In genomic region chr12:126581655-126582054, GRCh38 we compare ENCODE assay signal across 31 cellular contexts.
"Had no signal": no experiment of that assay in that cellular context is flagged by ENCODE, and none has a peak within 500 bp of the region (broad histone marks: within the 10 kb centered on the region; RNA-seq: fewer than 3 reads in every experiment).

No MANE protein-coding gene starts in this region.

- H3K4me3 ChIP-seq: ascending aorta, coronary artery, esophagus muscularis mucosa, gastrocnemius medialis had no signal

- DNase-seq: activated CD4-positive, alpha-beta memory T cell treated with anti-CD3 and anti-CD28 coated beads, Interleukin-2, amount 10 ng/mL, durations not matched to agents 7 days and 5 days; activated CD4-positive, alpha-beta T cell treated with anti-CD3 and anti-CD28 coated beads for 1 hour; activated CD4-positive, alpha-beta T cell treated with anti-CD3 and anti-CD28 coated beads for 4 hours; activated CD4-positive, alpha-beta T cell treated with anti-CD3 and anti-CD28 coated beads, Interleukin-2, amount 10 ng/mL, durations not matched to agents 7 days and 5 days; activated CD4-positive, alpha-beta T cell treated with anti-CD3 and anti-CD28 coated beads, Interleukin-2, amount 50 U/mL, for 4 hours; activated CD8-positive, alpha-beta memory T cell treated with anti-CD3 and anti-CD28 coated beads, Interleukin-2, amount 50 U/mL, for 48 hours; activated gamma-delta T cell; activated naive CD4-positive, alpha-beta T cell; activated naive CD4-positive, alpha-beta T cell treated with anti-CD3 and anti-CD28 coated beads, Interleukin-2, amount 10 ng/mL, durations not matched to agents 7 days and 5 days; activated naive CD8-positive, alpha-beta T cell treated with anti-CD3 and anti-CD28 coated beads, Interleukin-2, amount 10 ng/mL, durations not matched to agents 7 days and 5 days; activated T-cell treated with anti-CD3 and anti-CD28 coated beads for 4 hours; activated T-cell treated with anti-CD3 and anti-CD28 coated beads, Interleukin-2, amount 50 U/mL, for 24 hours; activated T-cell treated with anti-CD3 and anti-CD28 coated beads, Interleukin-2, amount 50 U/mL, for 72 hours; brain microvascular endothelial cell; dermis blood vessel endothelial cell; effector CD4-positive, alpha-beta T cell; effector memory CD8-positive, alpha-beta T cell; erythroblast; gastrocnemius medialis; glutamatergic neuron; T-helper 1 cell; T-helper 17 cell; T1000 had no signal

- FAIRE-seq: bronchial epithelial cell had no signal

- H3K27me3 ChIP-seq: ascending aorta, brain microvascular endothelial cell, esophagus muscularis mucosa, foreskin keratinocyte, gastrocnemius medialis had no signal

- H3K27ac ChIP-seq: ascending aorta, brain microvascular endothelial cell, coronary artery, esophagus muscularis mucosa, foreskin keratinocyte, gastrocnemius medialis, VCaP had no signal

- H3K9me3 ChIP-seq: ascending aorta, esophagus muscularis mucosa, gastrocnemius medialis had no signal

- H3K36me3 ChIP-seq: ascending aorta, brain microvascular endothelial cell, esophagus muscularis mucosa, gastrocnemius medialis had no signal

- H3K4me1 ChIP-seq: ascending aorta, esophagus muscularis mucosa, foreskin keratinocyte, gastrocnemius medialis had no signal

- ATAC-seq: activated naive CD4-positive, alpha-beta T cell treated with anti-CD3 and anti-CD28 coated beads, Interleukin-2, amount 50 U/mL, for 72 hours; activated T-cell treated with anti-CD3 and anti-CD28 coated beads, Interleukin-2, amount 50 U/mL, for 72 hours; effector memory CD8-positive, alpha-beta T cell; foreskin keratinocyte; gastrocnemius medialis; T-helper 17 cell; WTC11 had no signal
